Comparison of ENCODE assay signal across 12 cellular contexts in the genomic region with DNA sequence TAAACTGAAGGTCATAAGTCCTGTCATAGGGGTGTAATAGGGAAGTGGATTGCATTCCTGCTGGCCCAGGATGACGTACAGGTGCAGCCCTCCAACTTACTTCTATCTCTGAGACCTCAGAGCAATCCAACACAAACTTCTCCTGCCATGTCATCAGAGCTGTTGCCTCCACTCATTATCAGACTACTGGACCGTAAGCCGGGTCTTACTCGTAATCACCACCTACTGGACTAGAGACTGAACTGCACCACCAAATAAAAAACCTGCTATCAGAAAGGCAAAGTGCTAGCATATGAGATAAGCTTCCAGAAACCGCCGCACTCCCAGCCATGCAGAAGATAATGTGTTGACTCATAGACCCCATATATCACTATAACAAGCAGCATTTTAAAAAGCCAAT.
DNase-seq lines count a peak whose midpoint lies in the region; ATAC-seq and TF ChIP-seq lines count a peak whose summit lies in the region.
"Had no signal": no experiment of that assay in that cellular context is flagged by ENCODE, and none has a peak within 500 bp of the region (broad histone marks: within the 10 kb centered on the region; RNA-seq: fewer than 3 reads in every experiment).

No MANE protein-coding gene starts in this region.

- no peak overlapping the region for H3K18ac ChIP-seq in H9 (ENCODE audit: insufficient read length, low read depth, low read length)

- no TSS peak for BruUV-seq in OCI-LY7 (replicated peaks; lab: Mats Ljungman, UMichigan)

- H3K14ac ChIP-seq in H9 (ENCODE audit: insufficient read depth, low read length), result no peak overlapping the region

- H3K27ac ChIP-seq in H9 (ENCODE audit: insufficient read length, low read depth, low read length) (no peak overlapping the region), OCI-LY7 (ENCODE audit: low read depth, low read length, poor library complexity, severe bottlenecking) (no peak overlapping the region)

- H2BK5ac ChIP-seq in H9 (ENCODE audit: insufficient read length, low read length), result no peak overlapping the region

- H3K27me3 Mint-ChIP-seq in H9 (ENCODE audit: low read depth), result no peaks in the 10 kb centered on the region

- no peaks in the 10 kb centered on the region for H3K9me2 ChIP-seq in OCI-LY7 (ENCODE audit: insufficient read depth, low read length)

- no peak overlapping the region for H2BK15ac ChIP-seq in H9 (ENCODE audit: low read depth, low read length)

- no peak overlapping the region for H2BK20ac ChIP-seq in H9 (ENCODE audit: low read depth, low read length, poor library complexity, severe bottlenecking)

- intact Hi-C loops in OCI-LY7 (cut with micrococcal nuclease; ENCODE audit: unreplicated experiment), result no loop called here

- CTCF ChIA-PET in OCI-LY7 (lab: Charles Lee; ENCODE audit: unreplicated experiment), result no interaction called here

- no peaks in the 10 kb centered on the region for H3K79me1 ChIP-seq in H9 (ENCODE audit: insufficient read depth, low read depth, low read length, poor library complexity, severe bottlenecking)

- H3K23me2 ChIP-seq in H9 (ENCODE audit: insufficient read length, low read depth, low read length, poor library complexity, severe bottlenecking), result no peaks in the 10 kb centered on the region

- no peaks in the 10 kb centered on the region for H3K27me3 ChIP-seq in H9 (ENCODE audit: insufficient read depth, low read length)

- no peaks in the 10 kb centered on the region; a peak in 1 of 7 replicates for H3K36me3 Mint-ChIP-seq in H9 (ENCODE audit: insufficient read depth in 1 of 3, low read depth in 3 of 3)
- H3K36me3 Mint-ChIP-seq: CD14-positive monocyte had no signal

- no peak overlapping the region for H3K56ac ChIP-seq in H9 (ENCODE audit: insufficient read length, low read depth, low read length)

- no peaks in the 10 kb centered on the region for H3K4me1 Mint-ChIP-seq in H9
- H3K4me1 Mint-ChIP-seq: CD14-positive monocyte had no signal

- no peak overlapping the region for H3K27ac Mint-ChIP-seq in H9
- H3K27ac Mint-ChIP-seq: CD14-positive monocyte had no signal

- H2AFZ ChIP-seq in H9 (ENCODE audit: low read length) (no peak overlapping the region), OCI-LY7 (ENCODE audit: low read length) (no peak overlapping the region)

- POLR2A ChIA-PET in OCI-LY7 (lab: Charles Lee), result no interaction called here

- H3K9ac ChIP-seq in H9 (ENCODE audit: extremely low read depth, insufficient read length, low read length), result no peak overlapping the region

- no peak overlapping the region for H4K91ac ChIP-seq in H9 (ENCODE audit: insufficient read length, low read depth, low read length)

- H3T11ph ChIP-seq in H9 (ENCODE audit: low read length), result no peak overlapping the region

- H3K9me3 ChIP-seq in H9 (ENCODE audit: control insufficient read depth, low read depth, low read length), result no peaks in the 10 kb centered on the region
- H3K9me3 ChIP-seq in OCI-LY7 (ENCODE audit: low read length), result no peaks in the 10 kb centered on the region

- no peaks in the 10 kb centered on the region for H3K36me3 ChIP-seq in OCI-LY7 (ENCODE audit: insufficient read depth, low read length)

- DNase-seq in A172 (ENCODE audit: low spot score) (peak; percentile 19), H9 (peak; percentile 56), OCI-LY7 (ENCODE audit: low spot score) (peak; percentile 4), fibroblast of pulmonary artery (ENCODE audit: low read depth) (peak; percentile 63), mucosa of gallbladder (ENCODE audit: low spot score) (no peak)
- DNase-seq: activated naive CD4-positive, alpha-beta T cell; left colon; NK-92 treated with Interleukin-12 subunit alpha and Interleukin-12 subunit beta, amount 100 ng/mL, for 24 hours had no signal

- TF ChIP-seq CTCF in H9 (conservative IDR thresholded peaks at IDR 0.05) (peak; percentile 70), OCI-LY7 (conservative IDR thresholded peaks at IDR 0.05; ENCODE audit: low read length) (peak; percentile 58), fibroblast of pulmonary artery (IDR thresholded peaks at IDR 0.05; ENCODE audit: low read length, missing control alignments) (peak; percentile 66)

- no peaks in the 10 kb centered on the region for H3K79me2 ChIP-seq in H9 (ENCODE audit: insufficient read depth, low read length)
- no peaks in the 10 kb centered on the region for H3K79me2 ChIP-seq in OCI-LY7 (ENCODE audit: insufficient read depth, low read depth, low read length)

- no peak overlapping the region for H4K8ac ChIP-seq in H9 (replicated peaks; ENCODE audit: insufficient read length, low read depth, low read length)

- WGBS in H9 (ENCODE audit: extremely low coverage, insufficient read length, low lambda C conversion rate), result no CpG with 5 or more reads among the region's 6 CpGs

- H3K9me3 Mint-ChIP-seq in H9, result peaks cover 0 to 3% of the 10 kb centered on the region in 2 experiments; a peak in 2 of 5 replicates

- H3K4ac ChIP-seq in H9 (ENCODE audit: low read depth, low read length), result no peak overlapping the region

- no peak overlapping the region for H2AK5ac ChIP-seq in H9 (ENCODE audit: insufficient read length, low read length)

- no peak overlapping the region for H2BK12ac ChIP-seq in H9 (ENCODE audit: insufficient read length, low read depth, low read length)

- no peak overlapping the region for H3K4me2 ChIP-seq in H9 (ENCODE audit: insufficient read depth, insufficient read length, low read length)
- no peak overlapping the region for H3K4me2 ChIP-seq in OCI-LY7 (ENCODE audit: low read length)

- H3K23ac ChIP-seq in H9 (ENCODE audit: insufficient read length, low read depth, low read length), result no peak overlapping the region

- no peak overlapping the region for H4K5ac ChIP-seq in H9 (ENCODE audit: insufficient read length, low read depth, low read length)

- no peak for ATAC-seq in HG02759 (IDR thresholded peaks at IDR 0.05; ENCODE audit: unreplicated experiment)
- ATAC-seq in HG03039 (IDR thresholded peaks at IDR 0.05; ENCODE audit: unreplicated experiment), result no peak
- ATAC-seq in GM18520 (IDR thresholded peaks at IDR 0.05; ENCODE audit: unreplicated experiment), result no peak
- ATAC-seq: left colon had no signal

- H3K4me3 ChIP-seq in OCI-LY7 (ENCODE audit: low read depth, low read length, poor library complexity, severe bottlenecking), result no peak overlapping the region
- no peak overlapping the region for H3K4me3 ChIP-seq in fibroblast of pulmonary artery (replicated peaks; ENCODE audit: low read depth, low read length)

- no peaks in the 10 kb centered on the region for H4K20me1 ChIP-seq in H9 (ENCODE audit: control insufficient read depth, insufficient read depth, insufficient read length)
- H4K20me1 ChIP-seq in OCI-LY7 (ENCODE audit: insufficient read depth, low read length), result no peaks in the 10 kb centered on the region

- no peak overlapping the region for H2BK120ac ChIP-seq in H9 (ENCODE audit: low read depth, low read length, poor library complexity, severe bottlenecking)

- no peaks in the 10 kb centered on the region for H3K4me1 ChIP-seq in H9 (ENCODE audit: insufficient read depth, low read length)
- no peaks in the 10 kb centered on the region for H3K4me1 ChIP-seq in OCI-LY7 (ENCODE audit: insufficient read depth, low read length, poor library complexity, severe bottlenecking)

- H3K4me3 Mint-ChIP-seq in H9, result no peak overlapping the region
- H3K4me3 Mint-ChIP-seq: CD14-positive monocyte had no signal
